2 cellular contexts compared by ENCODE assay signal in the genomic region with DNA sequence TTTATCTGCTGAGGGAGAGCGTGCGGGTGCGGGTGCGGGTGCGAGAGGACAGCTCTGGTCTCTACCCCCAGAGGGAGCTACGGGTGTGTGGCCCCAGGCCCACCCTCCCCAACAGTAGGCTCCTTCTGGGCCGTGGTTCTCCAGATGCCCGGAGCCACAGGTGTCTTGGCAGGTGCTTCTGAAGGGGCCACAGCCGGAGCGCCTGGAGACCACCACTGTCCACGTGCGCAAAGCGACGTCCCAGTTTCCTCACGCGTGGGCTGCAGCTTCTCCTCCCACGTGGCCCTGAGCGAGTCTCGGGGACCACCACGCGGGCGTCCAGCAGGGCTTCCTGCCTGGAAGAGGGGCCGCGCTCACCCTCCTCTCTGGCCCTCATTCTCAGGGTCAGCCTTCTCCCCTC.
TF ChIP-seq lines count a peak whose summit lies in the region.

No MANE protein-coding gene starts in this region.

TF ChIP-seq in IMR-90, 13 proteins besides CTCF, POLR2A, EP300 and RAD21:
- TF ChIP-seq RCOR1 (IDR thresholded peaks at IDR 0.05; ENCODE audit: insufficient replicate concordance, low read length) (no peak), MXI1 (IDR thresholded peaks at IDR 0.05; ENCODE audit: borderline replicate concordance, low read depth, low read length) (no peak), CHD1 (IDR thresholded peaks at IDR 0.05; ENCODE audit: low read depth, low read length) (no peak)
- TF ChIP-seq, protein P1, sequence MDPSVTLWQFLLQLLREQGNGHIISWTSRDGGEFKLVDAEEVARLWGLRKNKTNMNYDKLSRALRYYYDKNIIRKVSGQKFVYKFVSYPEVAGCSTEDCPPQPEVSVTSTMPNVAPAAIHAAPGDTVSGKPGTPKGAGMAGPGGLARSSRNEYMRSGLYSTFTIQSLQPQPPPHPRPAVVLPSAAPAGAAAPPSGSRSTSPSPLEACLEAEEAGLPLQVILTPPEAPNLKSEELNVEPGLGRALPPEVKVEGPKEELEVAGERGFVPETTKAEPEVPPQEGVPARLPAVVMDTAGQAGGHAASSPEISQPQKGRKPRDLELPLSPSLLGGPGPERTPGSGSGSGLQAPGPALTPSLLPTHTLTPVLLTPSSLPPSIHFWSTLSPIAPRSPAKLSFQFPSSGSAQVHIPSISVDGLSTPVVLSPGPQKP (IDR thresholded peaks at IDR 0.05; ENCODE audit: borderline replicate concordance, low read depth, low read length): no peak

TF ChIP-seq in SK-N-SH, 30 proteins besides CTCF, POLR2A, EP300 and RAD21:
- TF ChIP-seq ELF1 (IDR thresholded peaks at IDR 0.05): no peak
- TF ChIP-seq, protein P2, sequence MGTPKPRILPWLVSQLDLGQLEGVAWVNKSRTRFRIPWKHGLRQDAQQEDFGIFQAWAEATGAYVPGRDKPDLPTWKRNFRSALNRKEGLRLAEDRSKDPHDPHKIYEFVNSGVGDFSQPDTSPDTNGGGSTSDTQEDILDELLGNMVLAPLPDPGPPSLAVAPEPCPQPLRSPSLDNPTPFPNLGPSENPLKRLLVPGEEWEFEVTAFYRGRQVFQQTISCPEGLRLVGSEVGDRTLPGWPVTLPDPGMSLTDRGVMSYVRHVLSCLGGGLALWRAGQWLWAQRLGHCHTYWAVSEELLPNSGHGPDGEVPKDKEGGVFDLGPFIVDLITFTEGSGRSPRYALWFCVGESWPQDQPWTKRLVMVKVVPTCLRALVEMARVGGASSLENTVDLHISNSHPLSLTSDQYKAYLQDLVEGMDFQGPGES (IDR thresholded peaks at IDR 0.05; ENCODE audit: low read depth, low read length): no peak
- TF ChIP-seq, protein P3, sequence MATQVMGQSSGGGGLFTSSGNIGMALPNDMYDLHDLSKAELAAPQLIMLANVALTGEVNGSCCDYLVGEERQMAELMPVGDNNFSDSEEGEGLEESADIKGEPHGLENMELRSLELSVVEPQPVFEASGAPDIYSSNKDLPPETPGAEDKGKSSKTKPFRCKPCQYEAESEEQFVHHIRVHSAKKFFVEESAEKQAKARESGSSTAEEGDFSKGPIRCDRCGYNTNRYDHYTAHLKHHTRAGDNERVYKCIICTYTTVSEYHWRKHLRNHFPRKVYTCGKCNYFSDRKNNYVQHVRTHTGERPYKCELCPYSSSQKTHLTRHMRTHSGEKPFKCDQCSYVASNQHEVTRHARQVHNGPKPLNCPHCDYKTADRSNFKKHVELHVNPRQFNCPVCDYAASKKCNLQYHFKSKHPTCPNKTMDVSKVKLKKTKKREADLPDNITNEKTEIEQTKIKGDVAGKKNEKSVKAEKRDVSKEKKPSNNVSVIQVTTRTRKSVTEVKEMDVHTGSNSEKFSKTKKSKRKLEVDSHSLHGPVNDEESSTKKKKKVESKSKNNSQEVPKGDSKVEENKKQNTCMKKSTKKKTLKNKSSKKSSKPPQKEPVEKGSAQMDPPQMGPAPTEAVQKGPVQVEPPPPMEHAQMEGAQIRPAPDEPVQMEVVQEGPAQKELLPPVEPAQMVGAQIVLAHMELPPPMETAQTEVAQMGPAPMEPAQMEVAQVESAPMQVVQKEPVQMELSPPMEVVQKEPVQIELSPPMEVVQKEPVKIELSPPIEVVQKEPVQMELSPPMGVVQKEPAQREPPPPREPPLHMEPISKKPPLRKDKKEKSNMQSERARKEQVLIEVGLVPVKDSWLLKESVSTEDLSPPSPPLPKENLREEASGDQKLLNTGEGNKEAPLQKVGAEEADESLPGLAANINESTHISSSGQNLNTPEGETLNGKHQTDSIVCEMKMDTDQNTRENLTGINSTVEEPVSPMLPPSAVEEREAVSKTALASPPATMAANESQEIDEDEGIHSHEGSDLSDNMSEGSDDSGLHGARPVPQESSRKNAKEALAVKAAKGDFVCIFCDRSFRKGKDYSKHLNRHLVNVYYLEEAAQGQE (IDR thresholded peaks at IDR 0.05; ENCODE audit: low read depth, low read length): no peak
- TF ChIP-seq TAF1 (IDR thresholded peaks at IDR 0.05; ENCODE audit: borderline replicate concordance, low read depth, low read length): no peak
- TF ChIP-seq, protein P4, sequence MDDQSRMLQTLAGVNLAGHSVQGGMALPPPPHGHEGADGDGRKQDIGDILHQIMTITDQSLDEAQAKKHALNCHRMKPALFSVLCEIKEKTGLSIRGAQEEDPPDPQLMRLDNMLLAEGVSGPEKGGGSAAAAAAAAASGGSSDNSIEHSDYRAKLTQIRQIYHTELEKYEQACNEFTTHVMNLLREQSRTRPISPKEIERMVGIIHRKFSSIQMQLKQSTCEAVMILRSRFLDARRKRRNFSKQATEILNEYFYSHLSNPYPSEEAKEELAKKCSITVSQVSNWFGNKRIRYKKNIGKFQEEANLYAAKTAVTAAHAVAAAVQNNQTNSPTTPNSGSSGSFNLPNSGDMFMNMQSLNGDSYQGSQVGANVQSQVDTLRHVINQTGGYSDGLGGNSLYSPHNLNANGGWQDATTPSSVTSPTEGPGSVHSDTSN (IDR thresholded peaks at IDR 0.05): no peak
- no peak for TF ChIP-seq RXRA (IDR thresholded peaks at IDR 0.05; ENCODE audit: borderline replicate concordance, low read depth)
- no peak for TF ChIP-seq RCOR1 (IDR thresholded peaks at IDR 0.05; ENCODE audit: low read length)
- TF ChIP-seq, protein P5, sequence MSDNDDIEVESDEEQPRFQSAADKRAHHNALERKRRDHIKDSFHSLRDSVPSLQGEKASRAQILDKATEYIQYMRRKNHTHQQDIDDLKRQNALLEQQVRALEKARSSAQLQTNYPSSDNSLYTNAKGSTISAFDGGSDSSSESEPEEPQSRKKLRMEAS (IDR thresholded peaks at IDR 0.05; ENCODE audit: low read depth): no peak
- no peak for TF ChIP-seq MEF2A (IDR thresholded peaks at IDR 0.05; ENCODE audit: borderline replicate concordance, low read depth)
- TF ChIP-seq EZH2phosphoT487 (IDR thresholded peaks at IDR 0.05; ENCODE audit: borderline replicate concordance, low read depth): no peak
- no peak for TF ChIP-seq MXI1 (IDR thresholded peaks at IDR 0.05; ENCODE audit: low read depth, low read length)
